ENCODE assay signal across 11 cellular contexts in genomic region chr17:57099165-57099564, GRCh38. TPM values are rescaled to one million over a fixed set of nuclear protein-coding genes. Genes with fewer than 3 reads are reported as not detected.
DNase-seq lines count a peak whose midpoint lies in the region; ATAC-seq and FAIRE-seq lines count a peak whose summit lies in the region.
"Had no signal": no experiment of that assay in that cellular context is flagged by ENCODE, and none has a peak within 500 bp of the region (broad histone marks: within the 10 kb centered on the region; RNA-seq: fewer than 3 reads in every experiment).

No MANE protein-coding gene starts in this region.

- H3K36me3 ChIP-seq in muscle layer of colon (ENCODE audit: insufficient read depth, low read length) (peaks cover 4% of the 10 kb centered on the region), H7 (replicated peaks; ENCODE audit: control insufficient read depth, insufficient read depth, low read length) (no peaks in the 10 kb centered on the region; the same call in 1 of the 2 replicates)

- H3K27me3 ChIP-seq in muscle layer of colon (ENCODE audit: control insufficient read depth in 1 of 2, insufficient read depth in 2 of 2, low read length in 2 of 2) (no peaks in the 10 kb centered on the region), H7 (ENCODE audit: control insufficient read depth, insufficient read depth, low read length) (no peaks in the 10 kb centered on the region)

- FAIRE-seq in GM18507 (lab: Jason Lieb, UNC), result peak; percentile 35
- FAIRE-seq: TTC549 had no signal

- no peak overlapping the region for H3K4me3 ChIP-seq in muscle layer of colon (ENCODE audit: low read depth in 1 of 2, low read length in 2 of 2)
- no peak overlapping the region for H3K4me3 ChIP-seq in H7 (ENCODE audit: insufficient read depth, low read depth, low read length)

- DNase-seq in GM18507 (ENCODE audit: extremely low spot score, insufficient read length, low read depth) (no peak), NCI-H69 (lab: John Stamatoyannopoulos, UW) (peak; percentile 20), NOMO-1 (lab: John Stamatoyannopoulos, UW; ENCODE audit: unreplicated experiment in 2 of 2) (no peak), NCI-H2196 treated with DMSO at 0.1 percent for 48 hours (lab: John Stamatoyannopoulos, UW; ENCODE audit: unreplicated experiment) (no peak), H7 (no peak)
- DNase-seq: stimulated activated naive CD4-positive, alpha-beta T cell treated with Interleukin-2 at 50 U/mL for 16 hours had no signal

- H3K27ac ChIP-seq in muscle layer of colon (ENCODE audit: low read depth, low read length), result peak overlapping the region; percentile 45

- ATAC-seq in GM21717 (IDR thresholded peaks at IDR 0.05; ENCODE audit: unreplicated experiment), result peak; percentile 72
- no peak for ATAC-seq in GM18907 (IDR thresholded peaks at IDR 0.05; ENCODE audit: unreplicated experiment)
- ATAC-seq: activated naive CD4-positive, alpha-beta T cell treated with anti-CD3 and anti-CD28 coated beads, Interleukin-2, amount 50 U/mL, for 72 hours had no signal

- no peaks in the 10 kb centered on the region for H3K9me3 ChIP-seq in muscle layer of colon (ENCODE audit: low read length)

- no peak overlapping the region for H3K9ac ChIP-seq in muscle layer of colon (ENCODE audit: low read length)

- H3K4me1 ChIP-seq in muscle layer of colon (ENCODE audit: insufficient read depth, low read length), result peaks cover 51% of the 10 kb centered on the region

RNA-seq across cellular contexts. Expression of gene AKAP1, which starts 14.1 kb away (rescaled TPM):
- 62.6 and 67.8 TPM in 2 replicates for total RNA-seq in H7 (2014; rRNA removed; shearing (Covaris generic))
